Comparison of ENCODE assay signal across 8 cellular contexts in genomic region chr14:71168161-71168560, GRCh38.
DNase-seq lines count a peak whose midpoint lies in the region; ATAC-seq and TF ChIP-seq lines count a peak whose summit lies in the region.
"Not testable (repeated sequence)": the region's sequence is repeated elsewhere in the genome, so short reads cannot be mapped to it uniquely, and the experiment has no call there.

No MANE protein-coding gene starts in this region.

- H3K4me3 Mint-ChIP-seq in activated CD8-positive, alpha-beta memory T cell treated with anti-CD3 and anti-CD28 coated beads, Interleukin-2, amount 10 ng/mL, durations not matched to agents 7 days and 5 days, result peak overlapping the region; percentile 69
- H3K4me3 Mint-ChIP-seq in central memory CD8-positive, alpha-beta T cell, result peak overlapping the region; percentile 81
- H3K4me3 Mint-ChIP-seq in nephron progenitor cell, result not testable (repeated sequence)

- CTCF ChIA-PET in activated CD8-positive, alpha-beta memory T cell treated with anti-CD3 and anti-CD28 coated beads, Interleukin-2, amount 10 ng/mL, durations not matched to agents 7 days and 5 days (lab: Charles Lee), result interaction anchor here (0.7 to 3.5 kb wide), 4 partner anchors 10 to 61 kb away, joined by 3 to 20 read pairs (median 4); no protein-coding TSS in a partner anchor

- not testable (repeated sequence) for H3K9me3 Mint-ChIP-seq in activated CD8-positive, alpha-beta memory T cell treated with anti-CD3 and anti-CD28 coated beads, Interleukin-2, amount 10 ng/mL, durations not matched to agents 7 days and 5 days (ENCODE audit: low read depth); central memory CD8-positive, alpha-beta T cell; nephron progenitor cell

- peak; percentile 76 for ATAC-seq in activated CD8-positive, alpha-beta memory T cell treated with anti-CD3 and anti-CD28 coated beads, Interleukin-2, amount 10 ng/mL, durations not matched to agents 7 days and 5 days
- ATAC-seq in central memory CD8-positive, alpha-beta T cell (replicated peaks; ENCODE audit: extremely low read depth, poor library complexity, severe bottlenecking), result peak; percentile 73
- ATAC-seq in stimulated activated naive CD8-positive, alpha-beta T cell treated with anti-CD3 and anti-CD28 coated beads, Interleukin-15, Interleukin-2, amounts not matched to agents 100 U/mL and 50 U/mL, for 24 hours, result peak; percentile 21

- peaks cover 24% of the 10 kb centered on the region for H3K27me3 Mint-ChIP-seq in activated CD8-positive, alpha-beta memory T cell treated with anti-CD3 and anti-CD28 coated beads, Interleukin-2, amount 10 ng/mL, durations not matched to agents 7 days and 5 days
- H3K27me3 Mint-ChIP-seq in central memory CD8-positive, alpha-beta T cell; nephron progenitor cell (ENCODE audit: low read depth, poor library complexity): not testable (repeated sequence)

- H3K4me1 Mint-ChIP-seq in activated CD8-positive, alpha-beta memory T cell treated with anti-CD3 and anti-CD28 coated beads, Interleukin-2, amount 10 ng/mL, durations not matched to agents 7 days and 5 days, result peaks cover 37% of the 10 kb centered on the region
- H3K4me1 Mint-ChIP-seq in central memory CD8-positive, alpha-beta T cell, result peaks cover 19% of the 10 kb centered on the region
- peaks cover 24% of the 10 kb centered on the region for H3K4me1 Mint-ChIP-seq in nephron progenitor cell

- not testable (repeated sequence) for H3K36me3 Mint-ChIP-seq in activated CD8-positive, alpha-beta memory T cell treated with anti-CD3 and anti-CD28 coated beads, Interleukin-2, amount 10 ng/mL, durations not matched to agents 7 days and 5 days; central memory CD8-positive, alpha-beta T cell (ENCODE audit: insufficient read depth); nephron progenitor cell (ENCODE audit: low read depth)

- H3K4me3 ChIP-seq in GM12864 (ENCODE audit: low read depth, low read length), result peak overlapping the region; percentile 57

- H3K27ac Mint-ChIP-seq in activated CD8-positive, alpha-beta memory T cell treated with anti-CD3 and anti-CD28 coated beads, Interleukin-2, amount 10 ng/mL, durations not matched to agents 7 days and 5 days, result peak overlapping the region; percentile 80
- H3K27ac Mint-ChIP-seq in central memory CD8-positive, alpha-beta T cell (ENCODE audit: low read depth), result peak overlapping the region; percentile 68
- H3K27ac Mint-ChIP-seq in nephron progenitor cell, result peak overlapping the region; percentile 39

- not testable (repeated sequence) for TF ChIP-seq CTCF in GM12864 (IDR thresholded peaks at IDR 0.05; ENCODE audit: low read depth, low read length, missing control alignments); nephron progenitor cell (IDR thresholded peaks at IDR 0.05)

- not testable (repeated sequence) for DNase-seq in GM12864 (ENCODE audit: low read depth); nephron progenitor cell
- DNase-seq in OCI-M1 (lab: John Stamatoyannopoulos, UW) (peak; percentile 1), activated gamma-delta T cell treated with Interleukin-2 at 50 U/mL for 16 hours (peak; percentile 15)
- DNase-seq in activated CD4-positive, CD25-positive, alpha-beta regulatory T cell treated with anti-CD3 and anti-CD28 coated beads, Interleukin-2, amount 50 U/mL, for 72 hours, result peak; percentile 35
- peak; percentile 86 for DNase-seq in activated CD8-positive, alpha-beta memory T cell treated with anti-CD3 and anti-CD28 coated beads, Interleukin-2, amount 10 ng/mL, durations not matched to agents 7 days and 5 days
- DNase-seq in central memory CD8-positive, alpha-beta T cell (ENCODE audit: low spot score in 2 of 2), result peak in 1 of 2 donors; percentile 31
- peak; percentile 31 for DNase-seq in stimulated activated naive CD8-positive, alpha-beta T cell treated with anti-CD3 and anti-CD28 coated beads, Interleukin-15, Interleukin-2, amounts not matched to agents 100 U/mL and 50 U/mL, for 24 hours

Comparison
In these comparisons a context has a peak if more than half of its experiments do, and no peak if none do; other contexts are left out.
1. ATAC-seq: peak in every context shown above with its lines; median percentile 76 in activated CD8-positive, alpha-beta memory T cell treated with anti-CD3 and anti-CD28 coated beads, Interleukin-2, amount 10 ng/mL, durations not matched to agents 7 days and 5 days; 73 in central memory CD8-positive, alpha-beta T cell; 21 in stimulated activated naive CD8-positive, alpha-beta T cell treated with anti-CD3 and anti-CD28 coated beads, Interleukin-15, Interleukin-2, amounts not matched to agents 100 U/mL and 50 U/mL, for 24 hours.